ENCODE assay signal across 14 cellular contexts in genomic region chr12:51374856-51375255, GRCh38. TPM values are rescaled to one million over a fixed set of nuclear protein-coding genes. Genes with fewer than 3 reads are reported as not detected.
"Had no signal": no experiment of that assay in that cellular context is flagged by ENCODE, and none has a peak within 500 bp of the region (broad histone marks: within the 10 kb centered on the region; RNA-seq: fewer than 3 reads in every experiment).

No MANE protein-coding gene starts in this region.

- H3K9me3 ChIP-seq: ascending aorta, SK-N-SH had no signal

- H3K27me3 Mint-ChIP-seq: activated CD8-positive, alpha-beta memory T cell treated with anti-CD3 and anti-CD28 coated beads, Interleukin-2, amount 10 ng/mL, durations not matched to agents 7 days and 5 days; activated T-cell treated with anti-CD3 and anti-CD28 coated beads, Interleukin-2, amount 50 U/mL, for 24 hours had no signal

- H3K27ac ChIP-seq: ascending aorta, epithelial cell of prostate, hepatocyte, skin epidermis had no signal

- H3K27ac Mint-ChIP-seq: activated CD8-positive, alpha-beta memory T cell treated with anti-CD3 and anti-CD28 coated beads, Interleukin-2, amount 10 ng/mL, durations not matched to agents 7 days and 5 days; activated T-cell treated with anti-CD3 and anti-CD28 coated beads, Interleukin-2, amount 50 U/mL, for 24 hours had no signal

- H3K4me3 Mint-ChIP-seq: activated CD8-positive, alpha-beta memory T cell treated with anti-CD3 and anti-CD28 coated beads, Interleukin-2, amount 10 ng/mL, durations not matched to agents 7 days and 5 days; activated T-cell treated with anti-CD3 and anti-CD28 coated beads, Interleukin-2, amount 50 U/mL, for 24 hours had no signal

- H3K27me3 ChIP-seq: ascending aorta, hepatocyte had no signal

- H3K4me3 ChIP-seq: ascending aorta, hepatocyte, skin epidermis had no signal

- ATAC-seq: activated CD8-positive, alpha-beta memory T cell treated with anti-CD3 and anti-CD28 coated beads, Interleukin-2, amount 10 ng/mL, durations not matched to agents 7 days and 5 days; left ventricle myocardium superior had no signal

- DNase-seq: activated CD4-positive, CD25-positive, alpha-beta regulatory T cell; activated CD8-positive, alpha-beta memory T cell treated with anti-CD3 and anti-CD28 coated beads, Interleukin-2, amount 10 ng/mL, durations not matched to agents 7 days and 5 days; activated gamma-delta T cell; activated T-cell treated with anti-CD3 and anti-CD28 coated beads, Interleukin-2, amount 50 U/mL, for 24 hours; left ventricle myocardium superior; retina; SK-N-SH; T-helper 2 cell; trophoblast cell had no signal

- H3K36me3 ChIP-seq: ascending aorta had no signal

- H3K9me3 Mint-ChIP-seq: activated T-cell treated with anti-CD3 and anti-CD28 coated beads, Interleukin-2, amount 50 U/mL, for 24 hours had no signal

RNA-seq across cellular contexts. Expression of gene CELA1, which starts 28.4 kb away (rescaled TPM):
- total RNA-seq: activated CD8-positive, alpha-beta memory T cell treated with anti-CD3 and anti-CD28 coated beads, Interleukin-2, amount 10 ng/mL, durations not matched to agents 7 days and 5 days; ascending aorta; hepatocyte; kidney epithelial cell; left ventricle myocardium superior had no signal

RNA-seq across cellular contexts. Expression of gene SLC4A8, which starts 49.8 kb away (rescaled TPM):
- total RNA-seq: ascending aorta had no signal

RNA-seq across cellular contexts. Expression of gene BIN2, which starts 50.9 kb away (rescaled TPM):
- total RNA-seq: kidney epithelial cell had no signal
